In the genomic region with DNA sequence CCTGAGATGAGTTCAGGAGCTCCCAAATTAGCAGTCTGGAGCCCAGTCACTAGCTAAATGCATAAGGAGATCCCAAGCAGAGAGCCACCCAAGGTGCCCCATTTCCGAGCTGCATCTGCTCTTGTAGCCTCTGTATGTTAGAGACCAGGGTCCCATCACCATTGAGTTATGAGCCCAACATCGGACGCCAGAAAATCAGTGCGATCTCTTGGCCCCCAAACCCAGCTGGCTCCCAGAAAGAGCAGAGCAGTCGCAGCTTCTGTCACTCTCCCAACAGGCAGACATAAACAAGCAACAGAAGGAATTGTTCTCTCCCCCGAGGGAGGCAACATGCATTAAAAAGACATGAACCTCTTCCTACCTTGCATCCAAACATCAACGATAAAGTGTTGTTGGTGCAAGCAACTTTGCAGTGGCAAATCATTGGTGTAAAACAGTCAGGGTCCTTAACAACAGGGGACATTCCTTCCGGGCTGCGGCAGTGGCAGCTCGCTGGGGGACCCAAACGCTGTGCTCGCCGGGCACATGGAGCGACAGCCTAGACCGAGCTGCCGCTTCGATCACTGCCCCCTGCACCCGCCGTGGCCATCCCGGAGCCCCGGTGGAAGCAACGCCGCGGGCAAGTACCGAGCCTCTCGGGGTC, we compare ENCODE assay signal across 8 cellular contexts.
DNase-seq lines count a peak whose midpoint lies in the region; ATAC-seq, FAIRE-seq and TF ChIP-seq lines count a peak whose summit lies in the region.

No MANE protein-coding gene starts in this region.

- H4K20me1 ChIP-seq in astrocyte (ENCODE audit: insufficient read depth, low read length), result no peaks in the 10 kb centered on the region

- H3K27me3 ChIP-seq in astrocyte (ENCODE audit: insufficient read depth, low read length) (peaks cover 16% of the 10 kb centered on the region), left lung (peaks cover 0 to 25% of the 10 kb centered on the region in 2 donors)

- H3K4me1 Mint-ChIP-seq in astrocyte (ENCODE audit: low read depth, unreplicated experiment), result peaks cover 9% of the 10 kb centered on the region

- H3K4me3 ChIP-seq in astrocyte (ENCODE audit: insufficient read depth, low read depth, low read length), result peak overlapping the region; percentile 53
- H3K4me3 ChIP-seq in left lung, result peak overlapping the region; percentile 32 to 40

- H3K27ac ChIP-seq in astrocyte (ENCODE audit: low read depth, low read length) (no peak overlapping the region), left lung (no peak overlapping the region), temporal lobe (ENCODE audit: low read depth, low read length) (peak overlapping the region; percentile 64)

- no peaks in the 10 kb centered on the region for H3K79me2 ChIP-seq in astrocyte (ENCODE audit: insufficient read depth, low read length)

- TF ChIP-seq CTCF in astrocyte (IDR thresholded peaks at IDR 0.05; ENCODE audit: insufficient read depth, low read depth, low read length) (no peak), left lung (IDR thresholded peaks at IDR 0.05) (no peak), GM20000 (IDR thresholded peaks at IDR 0.05; ENCODE audit: extremely low read depth, missing control alignments) (no peak)

- peaks cover 9% of the 10 kb centered on the region for H3K27me3 Mint-ChIP-seq in astrocyte (ENCODE audit: low read depth, unreplicated experiment)

- no peaks in the 10 kb centered on the region for H3K9me3 Mint-ChIP-seq in astrocyte (ENCODE audit: unreplicated experiment)

- peak overlapping the region; percentile 87 for H2AFZ ChIP-seq in astrocyte (ENCODE audit: low read depth, low read length)

- H3K36me3 ChIP-seq in astrocyte (ENCODE audit: insufficient read depth, low read length) (no peaks in the 10 kb centered on the region), left lung (no peaks in the 10 kb centered on the region)

- intact Hi-C loops in left lung (cut with DNase I), result no loop called here

- peaks cover 3% of the 10 kb centered on the region for H3K4me1 ChIP-seq in astrocyte (ENCODE audit: insufficient read depth, low read length)
- peaks cover 0 to 3% of the 10 kb centered on the region in 2 donors for H3K4me1 ChIP-seq in left lung

- no peaks in the 10 kb centered on the region for H3K9me3 ChIP-seq in astrocyte (ENCODE audit: insufficient read depth, low read depth, low read length)
- H3K9me3 ChIP-seq in left lung, result no peaks in the 10 kb centered on the region

- H3K36me3 Mint-ChIP-seq in astrocyte (ENCODE audit: low read depth, unreplicated experiment), result no peaks in the 10 kb centered on the region

- DNase-seq in NCI-H82 (lab: John Stamatoyannopoulos, UW) (peak; percentile 23), NCI-H82 treated with DMSO at 0.1 percent for 48 hours (lab: John Stamatoyannopoulos, UW; ENCODE audit: unreplicated experiment) (no peak), astrocyte (ENCODE audit: low read depth) (no peak), left lung (peak in 1 of 2 donors; percentile 81), SW 1271 (lab: John Stamatoyannopoulos, UW) (no peak), GM20000 (ENCODE audit: low spot score) (no peak)

- ATAC-seq in left lung (peak; percentile 42), GM21360 (IDR thresholded peaks at IDR 0.05; ENCODE audit: unreplicated experiment) (no peak)

- no peak overlapping the region for H3K27ac Mint-ChIP-seq in astrocyte (ENCODE audit: unreplicated experiment)

- peak overlapping the region; percentile 87 for H3K4me2 ChIP-seq in astrocyte (ENCODE audit: low read length)

- no peak overlapping the region for H3K9ac ChIP-seq in astrocyte (ENCODE audit: low read length)

- H3K4me3 Mint-ChIP-seq in astrocyte (ENCODE audit: unreplicated experiment), result peak overlapping the region; percentile 86

- no peak for FAIRE-seq in astrocyte (lab: Jason Lieb, UNC)
